In genomic region chr13:100880166-100880565, GRCh38 we compare ENCODE assay signal across 27 cellular contexts.
"Had no signal": no experiment of that assay in that cellular context is flagged by ENCODE, and none has a peak within 500 bp of the region (broad histone marks: within the 10 kb centered on the region; RNA-seq: fewer than 3 reads in every experiment).

No MANE protein-coding gene starts in this region.

- H3K4me3 Mint-ChIP-seq: natural killer cell; nephron; neural progenitor cell; stimulated activated effector memory CD8-positive, alpha-beta T cell treated with anti-CD3 and anti-CD28 coated beads, Interleukin-12 subunit alpha, Interleukin-12 subunit beta, amount 100 ng/mL, for 72 hours; stimulated activated naive B cell treated with anti-CD40 and anti-IgM and Interleukin-4, amounts not matched to agents 10 μg/mL and 1 μg/mL and 100 μg/mL, for 72 hours; stimulated activated naive CD8-positive, alpha-beta T cell treated with anti-CD3 and anti-CD28 coated beads, Interleukin-15, Interleukin-2, amounts not matched to agents 100 ng/mL and 50 ng/mL, for 24 hours; type B pancreatic cell had no signal

- H3K27me3 Mint-ChIP-seq: type B pancreatic cell had no signal

- ATAC-seq: natural killer cell; psoas muscle; right cardiac atrium; stimulated activated effector memory CD8-positive, alpha-beta T cell treated with anti-CD3 and anti-CD28 coated beads, Interleukin-12 subunit alpha, Interleukin-12 subunit beta, amount 100 ng/mL, for 72 hours; stimulated activated naive B cell treated with anti-CD40 and anti-IgM and Interleukin-4, amounts not matched to agents 10 μg/mL and 1 μg/mL and 100 μg/mL, for 72 hours; upper lobe of right lung had no signal

- H3K27ac Mint-ChIP-seq: natural killer cell; nephron; neural progenitor cell; progenitor cell of endocrine pancreas; stimulated activated effector memory CD8-positive, alpha-beta T cell treated with anti-CD3 and anti-CD28 coated beads, Interleukin-12 subunit alpha, Interleukin-12 subunit beta, amount 100 ng/mL, for 72 hours; stimulated activated naive B cell treated with anti-CD40 and anti-IgM and Interleukin-4, amounts not matched to agents 10 μg/mL and 1 μg/mL and 100 μg/mL, for 72 hours; stimulated activated naive CD8-positive, alpha-beta T cell treated with anti-CD3 and anti-CD28 coated beads, Interleukin-15, Interleukin-2, amounts not matched to agents 100 ng/mL and 50 ng/mL, for 24 hours; type B pancreatic cell had no signal

- H3K4me1 Mint-ChIP-seq: nephron had no signal

- H3K36me3 Mint-ChIP-seq: natural killer cell; neural progenitor cell; stimulated activated effector memory CD8-positive, alpha-beta T cell treated with anti-CD3 and anti-CD28 coated beads, Interleukin-12 subunit alpha, Interleukin-12 subunit beta, amount 100 ng/mL, for 72 hours; stimulated activated naive B cell treated with anti-CD40 and anti-IgM and Interleukin-4, amounts not matched to agents 10 μg/mL and 1 μg/mL and 100 μg/mL, for 72 hours; type B pancreatic cell had no signal

- DNase-seq: natural killer cell; occipital lobe; ovary; posterior cingulate gyrus; psoas muscle; right cardiac atrium; right lobe of liver; sigmoid colon; small intestine; stimulated activated CD4-positive, alpha-beta T cell treated with anti-CD3 and anti-CD28 coated beads, Interleukin-15, amount 100 ng/mL, for 24 hours; stimulated activated CD4-positive, alpha-beta T cell treated with anti-CD3 and anti-CD28 coated beads, Interleukin-2, amount 100 ng/mL, for 24 hours; stimulated activated CD4-positive, alpha-beta T cell treated with anti-CD3 and anti-CD28 coated beads, Interleukin-2, amount 100 ng/mL, for 48 hours; stimulated activated CD4-positive, alpha-beta T cell treated with anti-CD3 and anti-CD28 coated beads, Interleukin-4, amount 100 ng/mL, for 24 hours; stimulated activated naive B cell treated with anti-CD40 and anti-IgM and Interleukin-4, amounts not matched to agents 10 μg/mL and 1 μg/mL and 100 μg/mL, for 72 hours; stimulated activated naive CD4-positive, alpha-beta T cell treated with Interleukin-2 at 50 U/mL for 16 hours; stomach; thyroid gland; upper lobe of right lung; uterus had no signal

- H3K4me3 ChIP-seq: neural progenitor cell, ovary, psoas muscle, right lobe of liver, sigmoid colon, stomach, thoracic aorta, thyroid gland, tibial nerve, upper lobe of right lung, uterus had no signal
